8 cellular contexts compared by ENCODE assay signal in the genomic region with DNA sequence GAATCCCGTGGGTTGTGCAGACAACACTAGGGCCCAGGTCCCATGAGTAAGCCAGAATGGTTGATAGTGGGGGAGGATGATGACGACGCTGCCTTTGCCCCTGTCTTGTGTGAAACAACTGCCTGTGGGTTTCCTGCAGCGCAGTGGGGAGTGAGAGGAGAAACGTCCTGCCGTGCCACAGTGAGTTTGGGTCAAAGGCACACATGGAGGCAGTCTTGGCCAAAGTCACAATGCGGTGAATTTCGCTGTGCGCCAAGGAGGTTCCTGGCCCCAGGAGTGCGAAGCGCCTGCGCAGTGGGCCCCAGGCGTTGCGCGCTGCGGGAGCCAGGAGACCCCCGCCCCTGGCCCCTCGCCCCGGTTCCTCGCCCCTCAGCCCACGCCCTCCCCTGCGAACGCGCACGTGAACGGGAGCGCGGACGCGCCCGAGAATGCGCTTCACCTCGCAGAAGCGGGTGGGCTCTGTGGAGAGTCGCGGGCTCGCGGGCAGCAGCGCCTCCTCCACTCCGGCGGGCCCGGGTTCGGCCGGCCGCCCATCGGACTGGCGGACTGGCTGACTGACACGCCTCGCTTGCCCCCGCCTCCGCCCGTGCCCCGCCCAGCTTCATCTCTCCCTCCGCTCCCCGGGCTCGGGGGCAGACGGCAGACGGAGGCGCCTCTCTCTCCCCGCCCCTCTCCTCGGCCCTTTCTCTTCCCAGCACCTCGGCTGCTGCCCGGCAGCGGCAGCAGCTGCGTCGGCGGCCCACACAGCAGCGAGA. TPM values are rescaled to one million over a fixed set of nuclear protein-coding genes. Genes with fewer than 3 reads are reported as not detected.
A peak's percentile ranks its signal among the peaks of the same experiment; 100 is the strongest.
DNase-seq lines count a peak whose midpoint lies in the region; ATAC-seq and TF ChIP-seq lines count a peak whose summit lies in the region.

Gene NUDT10 (plus strand): TSS at position 635 of the 755 bp plus-strand sequence. CDS start 144 bp downstream, outside the sequence.

- ATAC-seq in psoas muscle (peak in 1 of 4 donors; percentile 51), HG03439 (IDR thresholded peaks at IDR 0.05; ENCODE audit: unreplicated experiment) (no peak), HG02840 (IDR thresholded peaks at IDR 0.05; ENCODE audit: low FRiP score, unreplicated experiment) (no peak)

- H3K36me3 ChIP-seq in left ventricle myocardium inferior: no peaks in the 10 kb centered on the region
- no peaks in the 10 kb centered on the region for H3K36me3 ChIP-seq in psoas muscle (ENCODE audit: insufficient read depth in 1 of 2, low read depth in 1 of 2)

- H3K27ac Mint-ChIP-seq in activated naive CD8-positive, alpha-beta T cell: peak within 1 kb of the TSS; percentile 68

- H3K36me3 Mint-ChIP-seq in activated naive CD8-positive, alpha-beta T cell: peaks cover 2% of the 10 kb centered on the region

- H3K4me3 ChIP-seq in left ventricle myocardium inferior (peak within 1 kb of the TSS; percentile 62), psoas muscle (peak within 1 kb of the TSS; percentile 55)

- H3K27me3 ChIP-seq in left ventricle myocardium inferior (ENCODE audit: low read depth) (peaks cover 14% of the 10 kb centered on the region), psoas muscle (ENCODE audit: insufficient read depth in 3 of 3, low read length in 2 of 3) (peaks cover 0 to 43% (median 0%) of the 10 kb centered on the region in 3 donors)

- no peak within 1 kb of the TSS for H3K27ac ChIP-seq in left ventricle myocardium inferior (replicated peaks)
- H3K27ac ChIP-seq in psoas muscle: no peak within 1 kb of the TSS

- intact Hi-C loops in left ventricle myocardium inferior (cut with micrococcal nuclease) (no loop called here), psoas muscle (cut with DNase I) (no loop called here)

- no peaks in the 10 kb centered on the region for H3K9me3 Mint-ChIP-seq in activated naive CD8-positive, alpha-beta T cell (ENCODE audit: low read depth)

- no peaks in the 10 kb centered on the region for H3K27me3 Mint-ChIP-seq in activated naive CD8-positive, alpha-beta T cell

- H3K4me1 ChIP-seq in left ventricle myocardium inferior: no peaks in the 10 kb centered on the region
- H3K4me1 ChIP-seq in psoas muscle: no peaks in the 10 kb centered on the region

- peak within 1 kb of the TSS; percentile 87 for H3K4me3 Mint-ChIP-seq in activated naive CD8-positive, alpha-beta T cell

- WGBS in psoas muscle, 3 donors: 1 to 24% (median 2%) methylated on average over 21 to 60 of the region's 68 CpGs

- peaks cover 10% of the 10 kb centered on the region for H3K4me1 Mint-ChIP-seq in activated naive CD8-positive, alpha-beta T cell (ENCODE audit: low read depth)

- no peaks in the 10 kb centered on the region for H3K9me3 ChIP-seq in left ventricle myocardium inferior (replicated peaks)
- no peaks in the 10 kb centered on the region for H3K9me3 ChIP-seq in psoas muscle

- no peak for TF ChIP-seq CTCF in left ventricle myocardium inferior (IDR thresholded peaks at IDR 0.05; ENCODE audit: borderline replicate concordance)
- no peak for TF ChIP-seq CTCF in psoas muscle (IDR thresholded peaks at IDR 0.05)

- DNase-seq in D341Med (ENCODE audit: low spot score) (peak; percentile 50), NCI-H524 (lab: John Stamatoyannopoulos, UW) (peak; percentile 83 to 86), left ventricle myocardium inferior (peak; percentile 30), psoas muscle (peak; percentile 34 to 55), T1000 (lab: John Stamatoyannopoulos, UW) (no peak)

RNA-seq across cellular contexts. Expression of gene NUDT10, which starts in this region (rescaled TPM):
- total RNA-seq in left ventricle myocardium inferior: 0.27 TPM
- total RNA-seq in psoas muscle: under 1 TPM in 1 of 4 donors, not detected in 3; 0.22 TPM
- under 1 TPM; 0.04 to 0.09 (median 0.06) TPM for polyA plus RNA-seq in psoas muscle

Comparison
In these comparisons a context has a peak if more than half of its experiments do, and no peak if none do; other contexts are left out.
1. Peak in DNase-seq and H3K4me3 ChIP-seq in left ventricle myocardium inferior; RNA of the gene not detected or under 1 TPM.
2. Peak in DNase-seq and H3K4me3 ChIP-seq in psoas muscle; RNA of the gene not detected or under 1 TPM.